ENCODE assay signal across 1 cellular context in the genomic region with DNA sequence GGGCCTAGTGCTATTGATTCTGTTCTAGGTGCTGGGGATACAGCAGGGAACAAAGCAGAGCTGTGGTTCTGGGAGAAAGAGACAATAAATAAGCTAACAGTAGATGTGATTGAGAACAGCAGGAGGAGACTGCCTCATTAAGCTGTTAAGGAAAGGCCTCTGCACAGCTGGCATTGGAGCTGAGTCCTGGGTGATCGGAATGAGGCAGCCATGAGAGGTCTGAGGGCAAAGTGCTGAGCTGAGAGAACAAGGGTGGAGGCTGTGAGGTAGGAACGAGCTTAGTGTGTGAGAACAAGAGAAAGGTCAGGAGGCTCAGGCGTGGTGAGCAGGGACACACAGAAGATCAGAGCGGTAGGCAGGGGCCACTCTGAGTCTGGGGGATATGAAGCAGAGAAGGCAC.
TF ChIP-seq lines count a peak whose summit lies in the region.

No MANE protein-coding gene starts in this region.

TF ChIP-seq in GM12878, 131 proteins besides CTCF, POLR2A, EP300 and RAD21:
- TF ChIP-seq CHD2 (IDR thresholded peaks at IDR 0.05; ENCODE audit: borderline replicate concordance, low read depth, low read length) = no peak
- TF ChIP-seq STAT3 (IDR thresholded peaks at IDR 0.05; ENCODE audit: low read depth, low read length) = no peak
- no peak for TF ChIP-seq FOXM1 (IDR thresholded peaks at IDR 0.05; ENCODE audit: low read depth, low read length)
- 0 out of 2 replicates have a peak, but pooled peaks have one; percentile 32 for TF ChIP-seq POLR2AphosphoS5 (IDR thresholded peaks at IDR 0.05; ENCODE audit: low read length)
